15 cellular contexts compared by ENCODE assay signal in genomic region chr16:75073551-75074414, GRCh38. TPM values are rescaled to one million over a fixed set of nuclear protein-coding genes. Genes with fewer than 3 reads are reported as not detected.
DNase-seq lines count a peak whose midpoint lies in the region; ATAC-seq, FAIRE-seq and TF ChIP-seq lines count a peak whose summit lies in the region.
"Had no signal": no experiment of that assay in that cellular context is flagged by ENCODE, and none has a peak within 500 bp of the region (broad histone marks: within the 10 kb centered on the region; RNA-seq: fewer than 3 reads in every experiment).

No MANE protein-coding gene starts in this region.

- no peaks in the 10 kb centered on the region for H3K9me3 ChIP-seq in DND-41 (ENCODE audit: insufficient read depth, low read length, severe bottlenecking)
- no peaks in the 10 kb centered on the region for H3K9me3 ChIP-seq in astrocyte (ENCODE audit: insufficient read depth, low read depth, low read length)
- H3K9me3 ChIP-seq in neural progenitor cell (ENCODE audit: low read depth), result no peaks in the 10 kb centered on the region
- H3K9me3 ChIP-seq: SJSA1 had no signal

- no peak for TF ChIP-seq CTCF in DND-41 (IDR thresholded peaks at IDR 0.05; ENCODE audit: borderline replicate concordance, extremely low read depth, low read length, poor library complexity, severe bottlenecking)
- TF ChIP-seq CTCF in astrocyte (IDR thresholded peaks at IDR 0.05; ENCODE audit: insufficient read depth, low read depth, low read length), result no peak
- TF ChIP-seq CTCF in neural progenitor cell (IDR thresholded peaks at IDR 0.05), result no peak

- H3F3A ChIP-seq in neural progenitor cell (ENCODE audit: low read depth), result peaks cover 2% of the 10 kb centered on the region

- H3K9ac ChIP-seq in DND-41 (ENCODE audit: low read depth, low read length) (peak overlapping the region; percentile 48), astrocyte (ENCODE audit: low read length) (peak overlapping the region; percentile 33), neural progenitor cell (no peak overlapping the region)

- H3K36me3 Mint-ChIP-seq in astrocyte (ENCODE audit: low read depth, unreplicated experiment) (peaks cover 6% of the 10 kb centered on the region), neural progenitor cell (peaks cover 15% of the 10 kb centered on the region)

- H4K20me1 ChIP-seq in DND-41 (ENCODE audit: insufficient read depth, low read length) (no peaks in the 10 kb centered on the region), astrocyte (ENCODE audit: insufficient read depth, low read length) (peaks cover 86% of the 10 kb centered on the region), neural progenitor cell (ENCODE audit: low read depth) (peaks cover 30% of the 10 kb centered on the region)

- no peak for ATAC-seq in DND-41 (ENCODE audit: insufficient read depth, low read depth)
- no peak for ATAC-seq in activated CD4-positive, CD25-positive, alpha-beta regulatory T cell treated with anti-CD3 and anti-CD28 coated beads, Interleukin-2, amount 50 U/mL, for 24 hours
- no peak for ATAC-seq in left ventricle myocardium superior
- ATAC-seq: HCT116, left cardiac atrium had no signal

- no peak for FAIRE-seq in astrocyte (lab: Jason Lieb, UNC)
- FAIRE-seq: small intestine had no signal

- peaks cover 92% of the 10 kb centered on the region for H3K79me2 ChIP-seq in DND-41 (ENCODE audit: insufficient read depth, low read length)
- peaks cover 78% of the 10 kb centered on the region for H3K79me2 ChIP-seq in astrocyte (ENCODE audit: insufficient read depth, low read length)
- H3K79me2 ChIP-seq in neural progenitor cell (ENCODE audit: low read depth), result peaks cover 98% of the 10 kb centered on the region

- H3K4me1 ChIP-seq in DND-41 (ENCODE audit: insufficient read depth, low read length) (peaks cover 99% of the 10 kb centered on the region), astrocyte (ENCODE audit: insufficient read depth, low read length) (peaks cover 11% of the 10 kb centered on the region), neural progenitor cell (peaks cover 8% of the 10 kb centered on the region)

- H3K36me3 ChIP-seq in DND-41 (ENCODE audit: insufficient read depth, low read length) (peaks cover 35% of the 10 kb centered on the region), astrocyte (ENCODE audit: insufficient read depth, low read length) (no peaks in the 10 kb centered on the region), neural progenitor cell (no peaks in the 10 kb centered on the region)
- H3K36me3 ChIP-seq: SJSA1 had no signal

- H3K27me3 Mint-ChIP-seq in astrocyte (ENCODE audit: low read depth, unreplicated experiment), result no peaks in the 10 kb centered on the region
- H3K27me3 Mint-ChIP-seq in neural progenitor cell (ENCODE audit: insufficient read depth, low read depth), result peaks cover 3% of the 10 kb centered on the region

- H2AFZ ChIP-seq in DND-41 (ENCODE audit: low read depth, low read length), result no peak overlapping the region
- H2AFZ ChIP-seq in astrocyte (ENCODE audit: low read depth, low read length), result no peak overlapping the region
- no peak overlapping the region for H2AFZ ChIP-seq in neural progenitor cell (replicated peaks)

- H3K27ac ChIP-seq in DND-41 (ENCODE audit: low read length) (peak overlapping the region; percentile 95), astrocyte (ENCODE audit: low read depth, low read length) (no peak overlapping the region), neural progenitor cell (no peak overlapping the region)
- H3K27ac ChIP-seq: epithelial cell of prostate, SJSA1 had no signal

- H3K4me1 Mint-ChIP-seq in astrocyte (ENCODE audit: low read depth, unreplicated experiment) (peaks cover 9% of the 10 kb centered on the region), neural progenitor cell (peaks cover 15% of the 10 kb centered on the region)

- intact Hi-C loops in left ventricle myocardium superior (cut with micrococcal nuclease), result no loop called here

- no peak overlapping the region for H3K27ac Mint-ChIP-seq in astrocyte (ENCODE audit: unreplicated experiment)
- H3K27ac Mint-ChIP-seq in neural progenitor cell, result peak overlapping the region; percentile 57

- H3K9me3 Mint-ChIP-seq in astrocyte (ENCODE audit: unreplicated experiment) (no peaks in the 10 kb centered on the region), neural progenitor cell (peaks cover 15% of the 10 kb centered on the region)

- no peak overlapping the region for H3K4me3 Mint-ChIP-seq in astrocyte (ENCODE audit: unreplicated experiment)
- no peak overlapping the region for H3K4me3 Mint-ChIP-seq in neural progenitor cell

- DNase-seq in DND-41 (peak; percentile 42), astrocyte (ENCODE audit: low read depth) (peak; percentile 30), neural progenitor cell (ENCODE audit: low spot score) (no peak), NCI-H2107 treated with DMSO at 0.1 percent for 48 hours (lab: John Stamatoyannopoulos, UW; ENCODE audit: unreplicated experiment) (no peak), left ventricle myocardium superior (no peak)
- DNase-seq in Jurkat, Clone E6-1 (ENCODE audit: low read depth, low spot score), result no peak
- DNase-seq: head of caudate nucleus, left cardiac atrium, MM.1S, NCI-H2107, small intestine had no signal

- H3K27me3 ChIP-seq in DND-41 (ENCODE audit: insufficient read depth, low read length, poor library complexity) (no peaks in the 10 kb centered on the region), astrocyte (ENCODE audit: insufficient read depth, low read length) (no peaks in the 10 kb centered on the region), neural progenitor cell (no peaks in the 10 kb centered on the region)
- H3K27me3 ChIP-seq: SJSA1 had no signal

- H3K4me3 ChIP-seq in DND-41 (ENCODE audit: low read depth in 1 of 2, low read length in 2 of 2) (peak overlapping the region in 1 of 2 experiments; percentile 29; a peak in 2 of 4 replicates), astrocyte (ENCODE audit: insufficient read depth, low read depth, low read length) (no peak overlapping the region), neural progenitor cell (no peak overlapping the region)
- peak overlapping the region; percentile 13 for H3K4me3 ChIP-seq in Jurkat, Clone E6-1 (ENCODE audit: low read length)
- H3K4me3 ChIP-seq: SJSA1 had no signal

- H3K4me2 ChIP-seq in DND-41 (ENCODE audit: insufficient read depth, low read length) (peak overlapping the region; percentile 44), astrocyte (ENCODE audit: low read length) (peak overlapping the region; percentile 60), neural progenitor cell (no peak overlapping the region)

RNA-seq across cellular contexts. Expression of gene LDHD, which starts 42.8 kb away (rescaled TPM):
- 1.2 TPM for polyA plus RNA-seq in Jurkat, Clone E6-1 (2012; ENCODE audit: insufficient read depth, insufficient read length)
- total RNA-seq in astrocyte (not detected in 2 replicates), neural progenitor cell (ENCODE audit: low replicate concordance) (0.60 and 3.8 TPM in 2 replicates), left ventricle myocardium superior (83.3 TPM)

Comparison
In these comparisons a context has a peak if more than half of its experiments do, and no peak if none do; other contexts are left out.
1. DNase-seq: peak in DND-41 (single experiment) and astrocyte (single experiment); none in Jurkat, Clone E6-1 (single experiment), neural progenitor cell (single experiment), NCI-H2107 treated with DMSO at 0.1 percent for 48 hours (single experiment) and left ventricle myocardium superior (single experiment).
2. RNA of gene LDHD, which starts 42.8 kb away (total RNA-seq): 83.3 TPM in left ventricle myocardium superior (single experiment); 0.60 to 3.8 TPM in neural progenitor cell and not detected in astrocyte; every median in the first group is over 10 times any median in the second.